Comparison of ENCODE assay signal across 17 cellular contexts in the genomic region with DNA sequence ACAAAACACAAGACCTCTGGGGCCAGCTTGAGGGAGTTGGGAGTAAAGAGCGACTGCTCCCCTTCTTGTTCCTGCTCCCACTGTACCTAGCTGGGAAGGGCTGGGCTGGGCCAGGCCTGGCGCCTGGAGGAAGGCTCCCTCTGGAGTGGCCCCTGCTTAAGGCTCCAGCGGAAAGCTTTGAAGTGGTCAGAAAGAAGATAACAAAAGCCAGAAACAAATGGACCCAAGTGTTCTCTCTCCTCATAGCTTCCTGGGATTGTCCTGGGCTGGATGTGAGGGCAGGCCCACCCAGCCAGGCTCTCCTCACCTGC. TPM values are rescaled to one million over a fixed set of nuclear protein-coding genes. Genes with fewer than 3 reads are reported as not detected.
A peak's percentile ranks its signal among the peaks of the same experiment; 100 is the strongest.
DNase-seq lines count a peak whose midpoint lies in the region; ATAC-seq and TF ChIP-seq lines count a peak whose summit lies in the region.
"Had no signal": no experiment of that assay in that cellular context is flagged by ENCODE, and none has a peak within 500 bp of the region (broad histone marks: within the 10 kb centered on the region; RNA-seq: fewer than 3 reads in every experiment).

No MANE protein-coding gene starts in this region.

- H3K4me3 ChIP-seq in spleen, result no peak overlapping the region
- H3K4me3 ChIP-seq: neural progenitor cell, sigmoid colon had no signal

- DNase-seq in T-helper 1 cell (no peak), T-helper 17 cell (no peak), endothelial cell (ENCODE audit: low spot score) (no peak), spleen (peak; percentile 18), NCI-H446 treated with DMSO at 0.1 percent for 48 hours (lab: John Stamatoyannopoulos, UW) (no peak), pons (ENCODE audit: low spot score) (no peak)
- DNase-seq: activated CD4-positive, alpha-beta T cell treated with anti-CD3 and anti-CD28 coated beads for 1 hour; GOT3; KG1; kidney glomerular epithelial cell; NCI-H1436 treated with DMSO at 0.1 percent for 48 hours; NCI-H82; sigmoid colon; stimulated activated naive CD8-positive, alpha-beta T cell treated with anti-CD3 and anti-CD28 coated beads, Interleukin-15, Interleukin-2, amounts not matched to agents 100 U/mL and 50 U/mL, for 24 hours had no signal

- TF ChIP-seq POLR2A in spleen (IDR thresholded peaks at IDR 0.05), result no peak

- H3K4me1 Mint-ChIP-seq in T-helper 1 cell treated with Interleukin-12 subunit alpha and Interleukin-12 subunit beta and Interleukin-4 antibody, amounts not matched to agents 30 μg/mL and 1 μg/mL, for 36 hours (ENCODE audit: low read depth), result peaks cover 28% of the 10 kb centered on the region
- H3K4me1 Mint-ChIP-seq in T-helper 17 cell (peaks cover 17% of the 10 kb centered on the region), endothelial cell (ENCODE audit: unreplicated experiment) (peaks cover 72% of the 10 kb centered on the region)

- peaks cover 0 to 98% (median 44%) of the 10 kb centered on the region in 6 donors for H3K36me3 ChIP-seq in spleen
- H3K36me3 ChIP-seq: neural progenitor cell had no signal

- peaks cover 12 to 53% (median 32%) of the 10 kb centered on the region in 6 donors for H3K4me1 ChIP-seq in spleen

- WGBS in spleen, 5 donors, result 83 to 98% (median 89%) methylated on average over 3 of the region's 3 CpGs

- H3K9me3 Mint-ChIP-seq in T-helper 1 cell treated with Interleukin-12 subunit alpha and Interleukin-12 subunit beta and Interleukin-4 antibody, amounts not matched to agents 30 μg/mL and 1 μg/mL, for 36 hours, result no peaks in the 10 kb centered on the region
- H3K9me3 Mint-ChIP-seq in endothelial cell (ENCODE audit: unreplicated experiment), result no peaks in the 10 kb centered on the region
- H3K9me3 Mint-ChIP-seq: neural progenitor cell had no signal

- intact Hi-C loops in spleen (cut with DNase I; ENCODE audit: low total_unique reads), result no loop called here

- H3K27me3 ChIP-seq in spleen (replicated peaks in 1 of 7), result no peaks in the 10 kb centered on the region
- H3K27me3 ChIP-seq: neural progenitor cell, sigmoid colon had no signal

- ATAC-seq in T-helper 17 cell, result no peak
- ATAC-seq in GM19328 (IDR thresholded peaks at IDR 0.05; ENCODE audit: unreplicated experiment), result no peak
- ATAC-seq: stimulated activated naive CD8-positive, alpha-beta T cell treated with anti-CD3 and anti-CD28 coated beads, Interleukin-15, Interleukin-2, amounts not matched to agents 100 U/mL and 50 U/mL, for 24 hours had no signal

- H3K27ac Mint-ChIP-seq in T-helper 1 cell treated with Interleukin-12 subunit alpha and Interleukin-12 subunit beta and Interleukin-4 antibody, amounts not matched to agents 30 μg/mL and 1 μg/mL, for 36 hours, result peak overlapping the region; percentile 26
- H3K27ac Mint-ChIP-seq in T-helper 17 cell (peak overlapping the region; percentile 90), endothelial cell (ENCODE audit: unreplicated experiment) (peak overlapping the region; percentile 95)
- H3K27ac Mint-ChIP-seq: neural progenitor cell had no signal

- TF ChIP-seq CTCF in endothelial cell (IDR thresholded peaks at IDR 0.05; ENCODE audit: unreplicated experiment) (no peak), spleen (IDR thresholded peaks at IDR 0.05 in 8 of 11, conservative IDR thresholded peaks at IDR 0.05 in 3 of 11) (no peak)

- no peak overlapping the region for H3K4me3 Mint-ChIP-seq in T-helper 1 cell treated with Interleukin-12 subunit alpha and Interleukin-12 subunit beta and Interleukin-4 antibody, amounts not matched to agents 30 μg/mL and 1 μg/mL, for 36 hours
- no peak overlapping the region for H3K4me3 Mint-ChIP-seq in T-helper 17 cell
- H3K4me3 Mint-ChIP-seq in endothelial cell (ENCODE audit: unreplicated experiment), result peak overlapping the region; percentile 67
- H3K4me3 Mint-ChIP-seq: neural progenitor cell had no signal

- H3K9me3 ChIP-seq in T-helper 17 cell (ENCODE audit: control insufficient read depth, low read length, poor library complexity, severe bottlenecking) (no peaks in the 10 kb centered on the region), spleen (no peaks in the 10 kb centered on the region)
- H3K9me3 ChIP-seq: sigmoid colon had no signal

- H3K27me3 Mint-ChIP-seq in T-helper 1 cell treated with Interleukin-12 subunit alpha and Interleukin-12 subunit beta and Interleukin-4 antibody, amounts not matched to agents 30 μg/mL and 1 μg/mL, for 36 hours (ENCODE audit: low read depth), result no peaks in the 10 kb centered on the region
- H3K27me3 Mint-ChIP-seq in T-helper 17 cell (no peaks in the 10 kb centered on the region), endothelial cell (ENCODE audit: unreplicated experiment) (peaks cover 39% of the 10 kb centered on the region)

- H3K36me3 Mint-ChIP-seq in T-helper 1 cell treated with Interleukin-12 subunit alpha and Interleukin-12 subunit beta and Interleukin-4 antibody, amounts not matched to agents 30 μg/mL and 1 μg/mL, for 36 hours (ENCODE audit: low read depth), result peaks cover 41% of the 10 kb centered on the region
- peaks cover 7% of the 10 kb centered on the region for H3K36me3 Mint-ChIP-seq in T-helper 17 cell (ENCODE audit: low read depth)
- H3K36me3 Mint-ChIP-seq in endothelial cell (ENCODE audit: low read depth, unreplicated experiment), result peaks cover 76% of the 10 kb centered on the region

- H3K27ac ChIP-seq in spleen, result peak overlapping the region in 2 of 8 donors; percentile 11 to 34
- H3K27ac ChIP-seq: neural progenitor cell had no signal

RNA-seq across cellular contexts. Expression of gene PRPF40B, which starts 25.3 kb away (rescaled TPM):
- 1 to 10 TPM; 5.6 to 7.1 TPM for total RNA-seq in T-helper 17 cell
- total RNA-seq in endothelial cell (ENCODE audit: unreplicated experiment), result 9.2 TPM
- 10 to 100 TPM in 6 of 7 donors, 1 to 10 TPM in 1; 8.0 to 28.3 (median 20.7) TPM for total RNA-seq in spleen
- 10 to 100 TPM in 2 of 3 donors, 1 to 10 TPM in 1; 5.9 to 18.0 (median 13.7) TPM for polyA plus RNA-seq in spleen

RNA-seq across cellular contexts. Expression of gene FAM186B, which starts 43.2 kb away (rescaled TPM):
- under 1 TPM; 0.37 to 0.39 TPM for total RNA-seq in T-helper 17 cell
- 1.9 TPM for total RNA-seq in endothelial cell (ENCODE audit: unreplicated experiment)
- under 1 TPM in 4 of 7 donors, not detected in 3; 0.27 to 0.67 (median 0.41) TPM for total RNA-seq in spleen
- under 1 TPM in 2 of 3 donors, not detected in 1; 0.08 to 0.10 TPM for polyA plus RNA-seq in spleen

RNA-seq across cellular contexts. Expression of gene FMNL3, which starts 58.5 kb away (rescaled TPM):
- total RNA-seq in T-helper 17 cell, result 10 to 100 TPM; 17.0 to 19.7 TPM
- 194 TPM for total RNA-seq in endothelial cell (ENCODE audit: unreplicated experiment)
- total RNA-seq in spleen, result 10 to 100 TPM; 26.4 to 46.9 (median 37.0) TPM
- polyA plus RNA-seq in spleen, result 10 to 100 TPM in 1 of 3 donors, 1 to 10 TPM in 2; 8.6 to 13.0 (median 9.9) TPM

Comparison
In these comparisons a context has a peak if more than half of its experiments do, and no peak if none do; other contexts are left out.
1. H3K27ac Mint-ChIP-seq: peak in every context shown above with its lines; median percentile 95 in endothelial cell; 90 in T-helper 17 cell; 26 in T-helper 1 cell treated with Interleukin-12 subunit alpha and Interleukin-12 subunit beta and Interleukin-4 antibody, amounts not matched to agents 30 μg/mL and 1 μg/mL, for 36 hours.